ENCODE assay signal across 8 cellular contexts in the genomic region with DNA sequence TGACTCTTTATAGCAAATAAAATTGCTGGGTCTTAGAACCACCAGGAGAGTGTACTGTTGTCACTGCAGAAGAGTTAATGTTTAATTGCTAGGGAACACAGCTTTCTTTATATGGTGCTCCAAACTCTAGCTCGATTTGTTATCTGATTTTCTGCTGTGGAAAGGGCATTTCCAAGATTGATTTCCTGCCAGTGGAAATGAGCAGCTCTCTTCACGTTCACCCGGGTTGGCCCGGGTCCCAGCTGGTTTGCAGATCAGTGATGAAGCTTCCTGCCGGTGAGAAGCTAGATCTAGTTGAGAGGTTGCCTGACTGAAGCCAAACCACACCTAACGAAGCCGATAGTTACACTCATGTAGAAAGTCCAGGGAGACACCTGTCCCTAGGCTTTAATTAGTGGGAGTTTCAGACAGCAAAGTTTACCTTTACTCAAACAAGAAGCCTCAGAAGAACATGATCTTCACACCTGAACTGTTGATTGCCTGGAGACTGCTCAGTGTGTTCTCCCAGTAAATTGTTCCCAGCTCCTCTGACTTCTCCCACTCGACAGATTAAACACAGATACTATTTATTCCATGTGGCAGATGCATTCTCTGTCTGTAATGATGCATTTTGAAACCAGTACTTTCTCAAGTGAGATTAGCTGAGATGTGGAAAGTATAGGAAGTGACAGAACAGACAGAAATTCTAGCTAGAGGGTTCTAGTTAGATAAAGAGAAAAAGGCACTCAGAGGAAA. TPM values are rescaled to one million over a fixed set of nuclear protein-coding genes. Genes with fewer than 3 reads are reported as not detected.
DNase-seq lines count a peak whose midpoint lies in the region; ATAC-seq and TF ChIP-seq lines count a peak whose summit lies in the region.

No MANE protein-coding gene starts in this region.

- no peak overlapping the region for H2AFZ ChIP-seq in fibroblast of lung (ENCODE audit: low read length)

- peak; percentile 71 for DNase-seq in stimulated activated CD4-positive, alpha-beta T cell treated with anti-CD3 and anti-CD28 coated beads, Interleukin-15, amount 100 ng/mL, for 24 hours
- no peak for DNase-seq in stimulated activated CD4-positive, alpha-beta T cell treated with anti-CD3 and anti-CD28 coated beads, Interleukin-2, amount 100 ng/mL, for 48 hours
- peak; percentile 47 for DNase-seq in NCI-H146 (lab: John Stamatoyannopoulos, UW)
- DNase-seq in activated CD8-positive, alpha-beta memory T cell treated with anti-CD3 and anti-CD28 coated beads for 24 hours, result peak; percentile 72
- peak; percentile 15 to 72 for DNase-seq in fibroblast of lung (ENCODE audit: low read depth in 2 of 2)
- DNase-seq in sciatic nerve (ENCODE audit: low spot score), result peak; percentile 61
- DNase-seq in Ammon's horn (ENCODE audit: low spot score), result no peak

- H3K27ac ChIP-seq in fibroblast of lung (ENCODE audit: insufficient read depth, low read length), result no peak overlapping the region

- no peaks in the 10 kb centered on the region for H3K79me2 ChIP-seq in fibroblast of lung (ENCODE audit: control insufficient read depth, insufficient read depth, low read length)

- ATAC-seq in HG02798 (IDR thresholded peaks at IDR 0.05; ENCODE audit: poor library complexity, unreplicated experiment) (peak; percentile 62), sciatic nerve (peak; percentile 55)

- H3K9ac ChIP-seq in fibroblast of lung (ENCODE audit: insufficient read depth, low read length), result no peak overlapping the region

- no peak overlapping the region for H3K4me2 ChIP-seq in fibroblast of lung (ENCODE audit: extremely low read depth, insufficient read depth, low read length)

- H3K4me1 ChIP-seq in fibroblast of lung (ENCODE audit: control insufficient read depth, extremely low read depth, insufficient read depth, low read length), result peaks cover 4% of the 10 kb centered on the region

- no peak overlapping the region for H3K4me3 ChIP-seq in fibroblast of lung (replicated peaks in 1 of 4; ENCODE audit: control extremely low read depth in 1 of 4, insufficient read depth in 1 of 4, low read depth in 3 of 4, low read length in 4 of 4)

- H3K27me3 ChIP-seq in fibroblast of lung (ENCODE audit: control insufficient read depth, insufficient read depth, low read length), result no peaks in the 10 kb centered on the region

- no peaks in the 10 kb centered on the region for H4K20me1 ChIP-seq in fibroblast of lung (ENCODE audit: control insufficient read depth, extremely low read depth, insufficient read depth, low read length)

- TF ChIP-seq CTCF in fibroblast of lung (conservative IDR thresholded peaks at IDR 0.05 in 1 of 2, IDR thresholded peaks at IDR 0.05 in 1 of 2; ENCODE audit: low read depth in 1 of 2, low read length in 2 of 2), result no peak

- intact Hi-C loops in sciatic nerve (cut with DNase I), result no loop called here

- no peaks in the 10 kb centered on the region for H3K9me3 ChIP-seq in fibroblast of lung (ENCODE audit: control insufficient read depth, insufficient read depth, low read depth, low read length)

- no peaks in the 10 kb centered on the region for H3K36me3 ChIP-seq in fibroblast of lung (ENCODE audit: control insufficient read depth, insufficient read depth, low read length)

RNA-seq across cellular contexts. Expression of gene PAQR8, which starts 27.8 kb away (rescaled TPM):
- 5.1 and 6.1 TPM in 2 replicates for total RNA-seq in fibroblast of lung
- polyA plus RNA-seq in fibroblast of lung, result 2.6 and 4.3 TPM in 2 replicates
- polyA plus RNA-seq in fibroblast of lung (2012), result 2.3 and 3.5 TPM in 2 replicates
- 3.9 and 11.8 TPM in 2 replicates for polyA minus RNA-seq in fibroblast of lung (ENCODE audit: low replicate concordance)
- 24.3 TPM for total RNA-seq in sciatic nerve

RNA-seq across cellular contexts. Expression of gene EFHC1, which starts 30.3 kb away (rescaled TPM):
- total RNA-seq in fibroblast of lung (22.9 and 29.4 TPM in 2 replicates), sciatic nerve (38.7 TPM)
- polyA plus RNA-seq in fibroblast of lung, result 29.9 and 32.9 TPM in 2 replicates
- polyA plus RNA-seq in fibroblast of lung (2012), result 24.0 and 24.3 TPM in 2 replicates
- polyA minus RNA-seq in fibroblast of lung (ENCODE audit: low replicate concordance), result 8.6 and 11.3 TPM in 2 replicates

Comparison
In these comparisons a context has a peak if more than half of its experiments do, and no peak if none do; other contexts are left out.
1. DNase-seq: peak in stimulated activated CD4-positive, alpha-beta T cell treated with anti-CD3 and anti-CD28 coated beads, Interleukin-15, amount 100 ng/mL, for 24 hours (single experiment), NCI-H146 (single experiment), activated CD8-positive, alpha-beta memory T cell treated with anti-CD3 and anti-CD28 coated beads for 24 hours (single experiment), fibroblast of lung (2 of 2) and sciatic nerve (single experiment); none in stimulated activated CD4-positive, alpha-beta T cell treated with anti-CD3 and anti-CD28 coated beads, Interleukin-2, amount 100 ng/mL, for 48 hours (0 of 2) and Ammon's horn (single experiment).